In genomic region chr4:139764686-139765085, GRCh38 we compare ENCODE assay signal across 15 cellular contexts.
DNase-seq lines count a peak whose midpoint lies in the region; ATAC-seq, FAIRE-seq and TF ChIP-seq lines count a peak whose summit lies in the region.
"Had no signal": no experiment of that assay in that cellular context is flagged by ENCODE, and none has a peak within 500 bp of the region (broad histone marks: within the 10 kb centered on the region; RNA-seq: fewer than 3 reads in every experiment).

No MANE protein-coding gene starts in this region.

- H3K9ac ChIP-seq in astrocyte (ENCODE audit: low read length) (no peak overlapping the region), kidney (ENCODE audit: low read length in 2 of 2) (no peak overlapping the region)

- H3K36me3 ChIP-seq in astrocyte (ENCODE audit: insufficient read depth, low read length), result no peaks in the 10 kb centered on the region
- no peaks in the 10 kb centered on the region for H3K36me3 ChIP-seq in kidney (ENCODE audit: control insufficient read depth in 1 of 2, insufficient read depth in 2 of 2, low read length in 2 of 2)
- H3K36me3 ChIP-seq in gastrocnemius medialis, result no peaks in the 10 kb centered on the region

- H3K79me2 ChIP-seq in astrocyte (ENCODE audit: insufficient read depth, low read length), result no peaks in the 10 kb centered on the region

- in situ Hi-C loops in gastrocnemius medialis (cut with MboI; ENCODE audit: low sequenced_read_pairs in 4 of 4), result no loop called here

- H3K36me3 Mint-ChIP-seq in astrocyte (ENCODE audit: low read depth, unreplicated experiment), result no peaks in the 10 kb centered on the region
- H3K36me3 Mint-ChIP-seq: activated naive CD8-positive, alpha-beta T cell treated with anti-CD3 and anti-CD28 coated beads for 36 hours had no signal

- DNase-seq in GM12891 (ENCODE audit: insufficient read length, low spot score), result no peak
- no peak for DNase-seq in astrocyte (ENCODE audit: low read depth)
- no peak for DNase-seq in kidney
- DNase-seq in gastrocnemius medialis, result no peak
- no peak for DNase-seq in NCI-H526 (lab: John Stamatoyannopoulos, UW)
- DNase-seq in Ammon's horn (ENCODE audit: low spot score), result no peak
- no peak for DNase-seq in activated CD4-positive, alpha-beta T cell treated with anti-CD3 and anti-CD28 coated beads for 4 hours
- DNase-seq: activated CD4-positive, alpha-beta T cell treated with anti-CD3 and anti-CD28 coated beads, Interleukin-2, amount 10 ng/mL, durations not matched to agents 24 days and 14 days; activated naive CD8-positive, alpha-beta T cell treated with anti-CD3 and anti-CD28 coated beads for 36 hours; DMS153 had no signal

- H3K27ac ChIP-seq in astrocyte (ENCODE audit: low read depth, low read length) (no peak overlapping the region), kidney (ENCODE audit: low read depth in 2 of 2, low read length in 2 of 2) (peak overlapping the region in 1 of 2 donors; percentile 38), gastrocnemius medialis (peak overlapping the region; percentile 76 to 85 (median 82))

- H3K9me3 ChIP-seq in astrocyte (ENCODE audit: insufficient read depth, low read depth, low read length) (no peaks in the 10 kb centered on the region), kidney (ENCODE audit: control insufficient read depth in 1 of 2, low read length in 2 of 2) (no peaks in the 10 kb centered on the region), gastrocnemius medialis (no peaks in the 10 kb centered on the region)

- TF ChIP-seq POLR2A in GM12891 (IDR thresholded peaks at IDR 0.05; ENCODE audit: low read depth, low read length) (no peak), gastrocnemius medialis (IDR thresholded peaks at IDR 0.05) (no peak)

- H3K9me3 Mint-ChIP-seq in astrocyte (ENCODE audit: unreplicated experiment), result no peaks in the 10 kb centered on the region
- H3K9me3 Mint-ChIP-seq: activated CD4-positive, alpha-beta T cell treated with anti-CD3 and anti-CD28 coated beads, Interleukin-2, amount 10 ng/mL, durations not matched to agents 24 days and 14 days; activated naive CD8-positive, alpha-beta T cell treated with anti-CD3 and anti-CD28 coated beads for 36 hours; central memory CD8-positive, alpha-beta T cell; T-helper 2 cell treated with Interferon-gamma antibody and Interleukin-4, amounts not matched to agents 5 μg/mL and 100 μg/mL, for 36 hours had no signal

- ATAC-seq in gastrocnemius medialis (no peak), HG02610 (IDR thresholded peaks at IDR 0.05; ENCODE audit: unreplicated experiment) (no peak)

- peak overlapping the region; percentile 62 for H3K27ac Mint-ChIP-seq in astrocyte (ENCODE audit: unreplicated experiment)
- H3K27ac Mint-ChIP-seq: activated CD4-positive, alpha-beta T cell treated with anti-CD3 and anti-CD28 coated beads, Interleukin-2, amount 10 ng/mL, durations not matched to agents 24 days and 14 days; activated naive CD8-positive, alpha-beta T cell treated with anti-CD3 and anti-CD28 coated beads for 36 hours; T-helper 2 cell treated with Interferon-gamma antibody and Interleukin-4, amounts not matched to agents 5 μg/mL and 100 μg/mL, for 36 hours had no signal

- H3K4me3 Mint-ChIP-seq in astrocyte (ENCODE audit: unreplicated experiment), result no peak overlapping the region
- H3K4me3 Mint-ChIP-seq: activated CD4-positive, alpha-beta T cell treated with anti-CD3 and anti-CD28 coated beads, Interleukin-2, amount 10 ng/mL, durations not matched to agents 24 days and 14 days; activated naive CD8-positive, alpha-beta T cell treated with anti-CD3 and anti-CD28 coated beads for 36 hours; central memory CD8-positive, alpha-beta T cell; T-helper 2 cell treated with Interferon-gamma antibody and Interleukin-4, amounts not matched to agents 5 μg/mL and 100 μg/mL, for 36 hours had no signal

- no peaks in the 10 kb centered on the region for H4K20me1 ChIP-seq in astrocyte (ENCODE audit: insufficient read depth, low read length)

- H3K4me3 ChIP-seq in astrocyte (ENCODE audit: insufficient read depth, low read depth, low read length), result no peak overlapping the region
- H3K4me3 ChIP-seq in kidney (ENCODE audit: low read length in 2 of 2), result peak overlapping the region; percentile 30 to 46
- H3K4me3 ChIP-seq in gastrocnemius medialis, result peak overlapping the region in 3 of 4 donors; percentile 3 to 31 (median 6)

- TF ChIP-seq CTCF in astrocyte (IDR thresholded peaks at IDR 0.05; ENCODE audit: insufficient read depth, low read depth, low read length), result no peak
- TF ChIP-seq CTCF in kidney (IDR thresholded peaks at IDR 0.05; ENCODE audit: borderline replicate concordance, extremely low read depth, insufficient read depth), result no peak
- TF ChIP-seq CTCF in gastrocnemius medialis (IDR thresholded peaks at IDR 0.05 in 4 of 5, conservative IDR thresholded peaks at IDR 0.05 in 1 of 5), result no peak

- H2AFZ ChIP-seq in astrocyte (ENCODE audit: low read depth, low read length), result no peak overlapping the region

- H3K4me1 Mint-ChIP-seq in astrocyte (ENCODE audit: low read depth, unreplicated experiment), result peaks cover 15% of the 10 kb centered on the region
- H3K4me1 Mint-ChIP-seq: activated CD4-positive, alpha-beta T cell treated with anti-CD3 and anti-CD28 coated beads, Interleukin-2, amount 10 ng/mL, durations not matched to agents 24 days and 14 days; activated naive CD8-positive, alpha-beta T cell treated with anti-CD3 and anti-CD28 coated beads for 36 hours; central memory CD8-positive, alpha-beta T cell had no signal

- peaks cover 1% of the 10 kb centered on the region for H3K27me3 Mint-ChIP-seq in astrocyte (ENCODE audit: low read depth, unreplicated experiment)
- H3K27me3 Mint-ChIP-seq: activated naive CD8-positive, alpha-beta T cell treated with anti-CD3 and anti-CD28 coated beads for 36 hours had no signal

- H3K27me3 ChIP-seq in astrocyte (ENCODE audit: insufficient read depth, low read length) (no peaks in the 10 kb centered on the region), gastrocnemius medialis (no peaks in the 10 kb centered on the region)

- H3K4me1 ChIP-seq in astrocyte (ENCODE audit: insufficient read depth, low read length), result peaks cover 3% of the 10 kb centered on the region
- H3K4me1 ChIP-seq in kidney (ENCODE audit: control insufficient read depth in 1 of 2, insufficient read depth in 1 of 2, low read depth in 1 of 2, low read length in 2 of 2), result peaks cover 8 to 15% of the 10 kb centered on the region in 2 donors
- H3K4me1 ChIP-seq in gastrocnemius medialis, result peaks cover 56 to 62% of the 10 kb centered on the region in 2 donors

- FAIRE-seq in GM12891 (lab: Jason Lieb, UNC) (peak; percentile 13), astrocyte (lab: Jason Lieb, UNC) (no peak), kidney (lab: Jason Lieb, UNC) (no peak)
- FAIRE-seq: frontal cortex, GM19239 had no signal

- no peak overlapping the region for H3K4me2 ChIP-seq in astrocyte (ENCODE audit: low read length)

- intact Hi-C loops in kidney (cut with DNase I), result no loop called here
- intact Hi-C loops in gastrocnemius medialis (cut with DNase I; ENCODE audit: low total_unique reads), result loop anchor here (5.0 kb wide), 1 partner anchor 32 kb away; no protein-coding TSS in a partner anchor

TF ChIP-seq in GM12891, 5 proteins besides CTCF, POLR2A, EP300 and RAD21:
- TF ChIP-seq POU2F2 (IDR thresholded peaks at IDR 0.05; ENCODE audit: low read depth, low read length), result no peak
